ENCODE assay signal across 10 cellular contexts in genomic region chr22:32558681-32559355, GRCh38.
A peak's percentile ranks its signal among the peaks of the same experiment; 100 is the strongest.
DNase-seq lines count a peak whose midpoint lies in the region; ATAC-seq and TF ChIP-seq lines count a peak whose summit lies in the region.
"Had no signal": no experiment of that assay in that cellular context is flagged by ENCODE, and none has a peak within 500 bp of the region (broad histone marks: within the 10 kb centered on the region; RNA-seq: fewer than 3 reads in every experiment).

No MANE protein-coding gene starts in this region.

- ATAC-seq in GM21526 (IDR thresholded peaks at IDR 0.05; ENCODE audit: low FRiP score, unreplicated experiment): no peak
- ATAC-seq in HG02852 (IDR thresholded peaks at IDR 0.05; ENCODE audit: unreplicated experiment): no peak
- ATAC-seq in GM18867 (IDR thresholded peaks at IDR 0.05; ENCODE audit: unreplicated experiment): no peak

- POLR2A ChIA-PET in AG04450 (lab: Yijun Ruan, JAX): interaction anchor here (1.0 to 1.2 kb wide), 2 partner anchors 27 to 64 kb away, joined by 3 read pairs; no protein-coding TSS in a partner anchor

- CTCF ChIA-PET in AG04450 (lab: Charles Lee): no interaction called here

- DNase-seq in AG04450 (ENCODE audit: low read depth, low spot score): peak; percentile 37
- DNase-seq in M059J (ENCODE audit: low read depth): peak; percentile 92
- peak; percentile 96 for DNase-seq in epithelial cell of esophagus (ENCODE audit: low read depth)
- DNase-seq in mesenteric fat pad (ENCODE audit: low spot score): peak; percentile 92
- no peak for DNase-seq in foreskin melanocyte
- DNase-seq: activated CD8-positive, alpha-beta memory T cell treated with anti-CD3 and anti-CD28 coated beads, Interleukin-2, amount 50 U/mL, for 48 hours had no signal

- H3K9me3 ChIP-seq in AG04450 (ENCODE audit: control insufficient read depth, insufficient read depth, low read length): no peaks in the 10 kb centered on the region; the same call in 1 of the 2 replicates
- H3K9me3 ChIP-seq: right lobe of liver had no signal

- H3K27ac ChIP-seq in AG04450 (ENCODE audit: low read depth, low read length): no peak overlapping the region
- H3K27ac ChIP-seq: right lobe of liver had no signal

- no peak overlapping the region for H3K4me3 ChIP-seq in AG04450 (ENCODE audit: low read depth, low read length)
- H3K4me3 ChIP-seq in epithelial cell of esophagus (ENCODE audit: low read length): no peak overlapping the region
- H3K4me3 ChIP-seq: right lobe of liver had no signal

- TF ChIP-seq CTCF in AG04450 (IDR thresholded peaks at IDR 0.05; ENCODE audit: low read depth, low read length) (no peak), epithelial cell of esophagus (IDR thresholded peaks at IDR 0.05; ENCODE audit: insufficient read depth, low read depth, low read length, missing control alignments) (no peak)

- no peaks in the 10 kb centered on the region for H3K27me3 ChIP-seq in AG04450 (ENCODE audit: control insufficient read depth, insufficient read depth, low read length)
- H3K27me3 ChIP-seq: right lobe of liver had no signal
